In the genomic region with DNA sequence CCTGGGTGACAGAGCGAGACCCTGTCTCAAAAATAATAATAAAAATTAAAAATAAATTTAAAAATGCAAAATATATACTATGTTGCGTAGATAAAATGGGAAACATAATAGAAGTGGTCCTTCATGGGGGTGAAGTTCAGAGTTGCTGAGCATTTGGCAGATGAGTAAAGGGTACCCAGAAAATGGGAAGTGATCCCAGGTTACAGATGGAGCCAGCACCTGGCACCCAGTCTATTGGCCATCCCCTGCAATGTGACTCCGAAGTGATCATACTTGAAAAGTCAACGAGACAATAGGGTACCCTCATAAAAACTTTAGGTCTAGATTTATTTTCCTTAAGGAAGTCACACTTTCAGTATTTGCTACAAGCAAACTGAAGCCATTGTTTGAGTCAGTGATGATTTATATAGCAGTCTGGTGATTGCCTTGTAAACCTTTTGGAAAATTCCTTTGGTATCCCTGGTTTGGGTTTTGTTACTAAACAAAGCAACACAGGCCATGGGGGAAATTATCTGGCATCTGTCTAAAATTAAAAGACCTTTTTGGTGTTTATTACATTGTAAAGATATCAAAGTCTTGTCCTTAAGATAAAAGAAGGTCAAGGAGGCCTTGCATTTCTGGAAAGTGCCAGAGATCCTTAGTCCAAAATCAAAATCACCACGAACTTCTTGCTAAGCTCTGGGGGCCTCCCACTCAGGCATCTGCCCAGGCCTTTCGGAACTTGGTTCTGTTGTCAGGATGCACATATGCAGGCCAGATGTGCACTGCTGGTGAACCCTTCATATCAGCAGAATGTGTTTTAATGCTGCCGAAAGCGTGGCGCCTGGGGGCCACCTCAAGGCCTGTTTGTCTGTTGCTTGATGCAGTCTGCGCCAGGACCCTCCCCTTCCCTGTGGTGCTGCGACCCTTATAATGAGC, we compare ENCODE assay signal across 19 cellular contexts. TPM values are rescaled to one million over a fixed set of nuclear protein-coding genes. Genes with fewer than 3 reads are reported as not detected.
DNase-seq lines count a peak whose midpoint lies in the region; ATAC-seq and TF ChIP-seq lines count a peak whose summit lies in the region.
"Had no signal": no experiment of that assay in that cellular context is flagged by ENCODE, and none has a peak within 500 bp of the region (broad histone marks: within the 10 kb centered on the region; RNA-seq: fewer than 3 reads in every experiment).

No MANE protein-coding gene starts in this region.

- H3F3A ChIP-seq in smooth muscle cell (ENCODE audit: low read depth) = no peaks in the 10 kb centered on the region

- no peak overlapping the region for H2AFZ ChIP-seq in smooth muscle cell (ENCODE audit: low read depth)

- H3K36me3 ChIP-seq in adrenal gland (replicated peaks in 1 of 2) (peaks cover 0 to 38% of the 10 kb centered on the region in 2 donors), heart left ventricle (peaks cover 0 to 53% (median 44%) of the 10 kb centered on the region in 9 donors), smooth muscle cell (ENCODE audit: low read depth) (peaks cover 3% of the 10 kb centered on the region), stomach (peaks cover 45 to 49% (median 47%) of the 10 kb centered on the region in 4 donors)

- 59 to 66% (median 62%) methylated on average over 10 to 11 of the region's 11 CpGs for WGBS in adrenal gland, 4 donors
- WGBS in heart left ventricle, 4 donors = 62 to 74% (median 65%) methylated on average over 11 of the region's 11 CpGs
- 29% methylated on average over 11 of the region's 11 CpGs for WGBS in smooth muscle cell (ENCODE audit: low lambda C conversion rate)
- 64 to 78% (median 74%) methylated on average over 10 to 11 of the region's 11 CpGs for WGBS in stomach, 5 donors

- TF ChIP-seq EP300 in stomach (IDR thresholded peaks at IDR 0.05) = no peak

- peaks cover 87% of the 10 kb centered on the region for H4K20me1 ChIP-seq in smooth muscle cell (ENCODE audit: low read depth)

- intact Hi-C loops in adrenal gland (cut with DNase I) (no loop called here), heart left ventricle (cut with DNase I) (no loop called here), stomach (cut with DNase I; ENCODE audit: low total_unique reads) (no loop called here)

- peak overlapping the region in 4 of 5 donors; percentile 7 to 67 (median 54) for H3K27ac ChIP-seq in adrenal gland
- peak overlapping the region in 3 of 12 donors; percentile 19 to 50 (median 47) for H3K27ac ChIP-seq in heart left ventricle
- H3K27ac ChIP-seq in smooth muscle cell (ENCODE audit: low read depth) = no peak overlapping the region
- peak overlapping the region in 1 of 5 donors; percentile 31 for H3K27ac ChIP-seq in stomach
- H3K27ac ChIP-seq: colonic mucosa, KMS-11 had no signal

- ATAC-seq in heart left ventricle = no peak
- no peak for ATAC-seq in HG03439 (IDR thresholded peaks at IDR 0.05; ENCODE audit: unreplicated experiment)
- ATAC-seq in GM19395 (IDR thresholded peaks at IDR 0.05; ENCODE audit: unreplicated experiment) = no peak
- ATAC-seq: stimulated activated naive CD8-positive, alpha-beta T cell treated with anti-CD3 and anti-CD28 coated beads, Interleukin-15, Interleukin-2, amounts not matched to agents 100 U/mL and 50 U/mL, for 24 hours had no signal

- H3K4me2 ChIP-seq in smooth muscle cell = peak overlapping the region; percentile 46
- H3K4me2 ChIP-seq: KMS-11 had no signal

- H3K79me2 ChIP-seq in smooth muscle cell (ENCODE audit: low read depth) = peaks cover 55% of the 10 kb centered on the region

- DNase-seq in GM04504 (ENCODE audit: low read depth) (peak; percentile 80), adrenal gland (peak in 1 of 7 donors; percentile 44), heart left ventricle (peak in 4 of 5 donors; percentile 41 to 73 (median 51)), smooth muscle cell (lab: John Stamatoyannopoulos, UW; ENCODE audit: unreplicated experiment) (no peak), stomach (no peak), activated gamma-delta T cell treated with Interleukin-2 at 50 U/mL for 16 hours (no peak)
- DNase-seq: activated CD4-positive, alpha-beta memory T cell treated with anti-CD3 and anti-CD28 coated beads for 36 hours; activated naive CD4-positive, alpha-beta T cell treated with anti-CD3 and anti-CD28 coated beads for 36 hours; colonic mucosa; hippocampal formation; mesendoderm; NCI-H1930; stimulated activated CD4-positive, alpha-beta T cell treated with anti-CD3 and anti-CD28 coated beads, Interleukin-4, amount 100 ng/mL, for 1 hour; stimulated activated naive CD8-positive, alpha-beta T cell treated with anti-CD3 and anti-CD28 coated beads, Interleukin-15, Interleukin-2, amounts not matched to agents 100 U/mL and 50 U/mL, for 24 hours; T-helper 9 cell had no signal

- H3K27me3 ChIP-seq in adrenal gland = no peaks in the 10 kb centered on the region
- H3K27me3 ChIP-seq in heart left ventricle = no peaks in the 10 kb centered on the region
- H3K27me3 ChIP-seq in smooth muscle cell (ENCODE audit: low read depth) = no peaks in the 10 kb centered on the region
- no peaks in the 10 kb centered on the region for H3K27me3 ChIP-seq in stomach
- H3K27me3 ChIP-seq: colonic mucosa had no signal

- peaks cover 46 to 55% of the 10 kb centered on the region in 2 donors for H3K4me1 ChIP-seq in adrenal gland (replicated peaks in 1 of 2)
- H3K4me1 ChIP-seq in heart left ventricle = peaks cover 8 to 54% (median 45%) of the 10 kb centered on the region in 12 donors
- peaks cover 13% of the 10 kb centered on the region for H3K4me1 ChIP-seq in smooth muscle cell (ENCODE audit: low read depth)
- H3K4me1 ChIP-seq in stomach = peaks cover 27 to 55% (median 51%) of the 10 kb centered on the region in 4 donors

- TF ChIP-seq CTCF in adrenal gland (IDR thresholded peaks at IDR 0.05) = no peak
- no peak for TF ChIP-seq CTCF in heart left ventricle (IDR thresholded peaks at IDR 0.05)
- TF ChIP-seq CTCF in smooth muscle cell (IDR thresholded peaks at IDR 0.05; ENCODE audit: borderline replicate concordance, insufficient read depth, poor library complexity, severe bottlenecking) = no peak
- no peak for TF ChIP-seq CTCF in stomach (IDR thresholded peaks at IDR 0.05)

- no peak overlapping the region for H3K9ac ChIP-seq in smooth muscle cell (ENCODE audit: low read depth)
- H3K9ac ChIP-seq: KMS-11 had no signal

- H3K9me3 ChIP-seq in adrenal gland (replicated peaks in 1 of 3) (no peaks in the 10 kb centered on the region), heart left ventricle (no peaks in the 10 kb centered on the region), smooth muscle cell (replicated peaks; ENCODE audit: low read depth) (no peaks in the 10 kb centered on the region), stomach (no peaks in the 10 kb centered on the region)
- H3K9me3 ChIP-seq: colonic mucosa had no signal

- H3K4me3 ChIP-seq in adrenal gland = no peak overlapping the region
- H3K4me3 ChIP-seq in heart left ventricle = no peak overlapping the region
- H3K4me3 ChIP-seq in smooth muscle cell = no peak overlapping the region
- no peak overlapping the region for H3K4me3 ChIP-seq in stomach
- H3K4me3 ChIP-seq: colonic mucosa had no signal

- TF ChIP-seq POLR2A in adrenal gland (IDR thresholded peaks at IDR 0.05) = no peak
- TF ChIP-seq POLR2A in heart left ventricle (IDR thresholded peaks at IDR 0.05) = no peak
- TF ChIP-seq POLR2A in stomach (IDR thresholded peaks at IDR 0.05) = no peak

RNA-seq across cellular contexts. Expression of a gene that starts 4.3 kb away (rescaled TPM):
- total RNA-seq in adrenal gland (10 to 100 TPM; 58.2 to 95.5 (median 78.9) TPM), heart left ventricle (10 to 100 TPM; 32.8 to 54.2 (median 45.6) TPM), smooth muscle cell (65.8 and 93.4 TPM in 2 replicates), stomach (10 to 100 TPM; 13.4 to 74.6 (median 48.2) TPM)
- polyA plus RNA-seq in adrenal gland (10 to 100 TPM; 41.3 to 77.0 (median 54.9) TPM), heart left ventricle (10 to 100 TPM; 30.2 to 75.3 TPM), smooth muscle cell (93.8 and 124 TPM in 2 replicates), stomach (10 to 100 TPM; 34.0 to 44.4 (median 37.2) TPM)

RNA-seq across cellular contexts. Expression of a gene that starts 18.4 kb away (rescaled TPM):
- total RNA-seq in adrenal gland (1 to 10 TPM in 7 of 8 donors, under 1 TPM in 1; 0.88 to 6.2 (median 4.3) TPM), heart left ventricle (10 to 100 TPM in 5 of 9 donors, 1 to 10 TPM in 4; 5.2 to 17.0 (median 10.4) TPM), smooth muscle cell (10.9 and 17.4 TPM in 2 replicates), stomach (10 to 100 TPM in 1 of 5 donors, 1 to 10 TPM in 2, not detected in 2; 2.3 to 54.2 (median 5.3) TPM)
- polyA plus RNA-seq in adrenal gland (1 to 10 TPM in 2 of 3 donors, under 1 TPM in 1; 0.44 to 4.3 (median 1.2) TPM), heart left ventricle (10 to 100 TPM in 1 of 2 donors, 1 to 10 TPM in 1; 6.2 to 10.5 TPM), smooth muscle cell (25.1 and 30.6 TPM in 2 replicates), stomach (1 to 10 TPM in 2 of 3 donors, under 1 TPM in 1; 0.50 to 2.0 (median 2.0) TPM)

RNA-seq across cellular contexts. Expression of a gene that starts 23.3 kb away (rescaled TPM):
- total RNA-seq in adrenal gland (100 to 1,000 TPM in 4 of 8 donors, 10 to 100 TPM in 3, 1 to 10 TPM in 1; 4.6 to 177 (median 103) TPM), heart left ventricle (1,000 to 10,000 TPM in 3 of 9 donors, 100 to 1,000 TPM in 6; 374 to 1,458 (median 944) TPM), smooth muscle cell (4.9 and 6.0 TPM in 2 replicates), stomach (100 to 1,000 TPM in 1 of 5 donors, 10 to 100 TPM in 2, 1 to 10 TPM in 2; 5.8 to 589 (median 43.2) TPM)
- polyA plus RNA-seq in adrenal gland (100 to 1,000 TPM; 199 to 528 (median 520) TPM), heart left ventricle (1,000 to 10,000 TPM in 1 of 2 donors, 100 to 1,000 TPM in 1; 393 to 2,069 TPM), smooth muscle cell (53.1 and 57.6 TPM in 2 replicates), stomach (100 to 1,000 TPM; 159 to 204 (median 168) TPM)

RNA-seq across cellular contexts. Expression of a gene that starts 28.3 kb away (rescaled TPM):
- total RNA-seq in adrenal gland = under 1 TPM in 2 of 8 donors, not detected in 6; 0.14 to 0.26 TPM
- under 1 TPM in 2 of 3 donors, not detected in 1; 0.24 to 0.80 TPM for polyA plus RNA-seq in adrenal gland
- total RNA-seq in heart left ventricle = not detected
- polyA plus RNA-seq in heart left ventricle = not detected
- not detected in 2 replicates for total RNA-seq in smooth muscle cell
- polyA plus RNA-seq in smooth muscle cell = 0.57 and 1.5 TPM in 2 replicates
- not detected for total RNA-seq in stomach
- polyA plus RNA-seq in stomach = under 1 TPM in 1 of 3 donors, not detected in 2; 0.05 TPM
- total RNA-seq: colonic mucosa, progenitor cell of endocrine pancreas had no signal

RNA-seq across cellular contexts. Expression of a gene that starts 36.9 kb away (rescaled TPM):
- total RNA-seq in adrenal gland (10 to 100 TPM in 3 of 8 donors, 1 to 10 TPM in 5; 2.2 to 38.7 (median 3.8) TPM), heart left ventricle (1 to 10 TPM in 2 of 9 donors, under 1 TPM in 4, not detected in 3; 0.63 to 3.2 (median 0.84) TPM), smooth muscle cell (not detected in 2 replicates), stomach (not detected)
- polyA plus RNA-seq in adrenal gland (10 to 100 TPM; 16.7 to 42.2 (median 37.6) TPM), heart left ventricle (under 1 TPM; 0.75 to 0.80 TPM), smooth muscle cell (0.66 TPM in 1 of 2 replicates, not detected in the other), stomach (1 to 10 TPM; 1.1 to 8.7 (median 7.8) TPM)
- total RNA-seq: activated CD4-positive, alpha-beta memory T cell treated with anti-CD3 and anti-CD28 coated beads for 36 hours; activated naive CD4-positive, alpha-beta T cell treated with anti-CD3 and anti-CD28 coated beads for 36 hours; progenitor cell of endocrine pancreas had no signal

Comparison
In these comparisons a context has a peak if more than half of its experiments do, and no peak if none do; other contexts are left out.
1. DNase-seq: peak in GM04504 (single experiment) and heart left ventricle (4 of 5); none in smooth muscle cell (single experiment), stomach (single experiment) and activated gamma-delta T cell treated with Interleukin-2 at 50 U/mL for 16 hours (single experiment).